In the genomic region with DNA sequence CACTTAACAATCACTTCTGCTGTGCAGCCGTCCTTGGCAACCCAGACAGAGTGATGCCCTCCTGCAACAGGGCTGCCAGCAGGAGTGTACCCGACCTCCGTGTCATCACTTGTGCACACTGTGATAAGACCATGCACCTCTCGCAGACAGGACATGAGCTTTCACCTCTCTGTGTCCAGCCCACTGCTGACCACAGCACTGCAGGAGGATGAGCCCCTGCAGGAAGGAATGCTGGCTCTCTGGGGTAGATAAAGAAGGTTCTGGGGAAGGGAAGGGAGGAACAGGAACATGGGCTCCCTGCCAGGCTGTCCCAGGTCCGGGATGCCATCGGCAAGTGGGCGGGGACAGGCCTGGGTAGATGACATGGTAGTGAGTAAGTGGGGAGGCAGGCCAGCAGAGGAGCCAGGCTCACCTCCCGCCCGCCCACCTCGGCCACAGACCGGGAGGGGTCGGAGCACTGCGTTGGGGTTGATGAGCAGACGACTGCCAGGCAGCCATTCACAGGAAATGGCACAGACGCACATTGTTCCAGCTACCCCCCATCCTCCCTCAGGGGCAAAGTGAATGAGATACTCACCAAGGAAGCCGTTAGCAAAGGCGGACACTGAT, we compare ENCODE assay signal across 8 cellular contexts. TPM values are rescaled to one million over a fixed set of nuclear protein-coding genes. Genes with fewer than 3 reads are reported as not detected.
DNase-seq lines count a peak whose midpoint lies in the region; ATAC-seq and TF ChIP-seq lines count a peak whose summit lies in the region.

No MANE protein-coding gene starts in this region.

- DNase-seq in CMK (ENCODE audit: low read depth) (peak; percentile 26), activated B cell treated with CpG ODN at 0.5 μM for 24 hours (no peak), retinal pigment epithelial cell (ENCODE audit: low read depth) (peak; percentile 14), NCI-H446 treated with DMSO at 0.1 percent for 48 hours (lab: John Stamatoyannopoulos, UW) (no peak), NCI-H446 (lab: John Stamatoyannopoulos, UW) (no peak), middle frontal gyrus (ENCODE audit: extremely low spot score, low spot score) (no peak)
- peak; percentile 69 for DNase-seq in central memory CD4-positive, alpha-beta T cell

- POLR2A ChIA-PET in activated B cell treated with CpG ODN at 0.5 μM for 24 hours (lab: Charles Lee) = no interaction called here

- no peak overlapping the region for H3K27ac Mint-ChIP-seq in activated B cell treated with CpG ODN at 0.5 μM for 24 hours

- H3K9me3 Mint-ChIP-seq in activated B cell treated with CpG ODN at 0.5 μM for 24 hours = no peaks in the 10 kb centered on the region

- ATAC-seq in activated B cell treated with CpG ODN at 0.5 μM for 24 hours (ENCODE audit: low read depth) = no peak
- ATAC-seq in GM21515 (IDR thresholded peaks at IDR 0.05; ENCODE audit: unreplicated experiment) = no peak

- peaks cover 19% of the 10 kb centered on the region for H3K27me3 Mint-ChIP-seq in activated B cell treated with CpG ODN at 0.5 μM for 24 hours

- H3K4me1 Mint-ChIP-seq in activated B cell treated with CpG ODN at 0.5 μM for 24 hours = peaks cover 19% of the 10 kb centered on the region

- intact Hi-C loops in activated B cell treated with CpG ODN at 0.5 μM for 24 hours (cut with micrococcal nuclease) = no loop called here

- TF ChIP-seq CTCF in activated B cell treated with CpG ODN at 0.5 μM for 24 hours (IDR thresholded peaks at IDR 0.05) (no peak), retinal pigment epithelial cell (conservative IDR thresholded peaks at IDR 0.05; ENCODE audit: low read depth, low read length) (peak; percentile 14)

- no peaks in the 10 kb centered on the region for H3K36me3 Mint-ChIP-seq in activated B cell treated with CpG ODN at 0.5 μM for 24 hours (ENCODE audit: low read depth)

- peak overlapping the region; percentile 1 for H3K4me3 ChIP-seq in retinal pigment epithelial cell (ENCODE audit: low read length)

- peak overlapping the region; percentile 28 for H3K4me3 Mint-ChIP-seq in activated B cell treated with CpG ODN at 0.5 μM for 24 hours

- CTCF ChIA-PET in activated B cell treated with CpG ODN at 0.5 μM for 24 hours (lab: Charles Lee) = no interaction called here

RNA-seq across cellular contexts. Expression of gene COL6A3, which starts 18.6 kb away (rescaled TPM):
- 0.02 and 0.05 TPM in 2 replicates for total RNA-seq in activated B cell treated with CpG ODN at 0.5 μM for 24 hours

RNA-seq across cellular contexts. Expression of gene MLPH, which starts 54.5 kb away (rescaled TPM):
- total RNA-seq in activated B cell treated with CpG ODN at 0.5 μM for 24 hours = not detected in 2 replicates

Comparison
In these comparisons a context has a peak if more than half of its experiments do, and no peak if none do; other contexts are left out.
1. DNase-seq: peak in CMK (single experiment), central memory CD4-positive, alpha-beta T cell (single experiment) and retinal pigment epithelial cell (single experiment); none in activated B cell treated with CpG ODN at 0.5 μM for 24 hours (single experiment), NCI-H446 treated with DMSO at 0.1 percent for 48 hours (single experiment), NCI-H446 (0 of 2) and middle frontal gyrus (single experiment).